ENCODE assay signal across 3 cellular contexts in the genomic region with DNA sequence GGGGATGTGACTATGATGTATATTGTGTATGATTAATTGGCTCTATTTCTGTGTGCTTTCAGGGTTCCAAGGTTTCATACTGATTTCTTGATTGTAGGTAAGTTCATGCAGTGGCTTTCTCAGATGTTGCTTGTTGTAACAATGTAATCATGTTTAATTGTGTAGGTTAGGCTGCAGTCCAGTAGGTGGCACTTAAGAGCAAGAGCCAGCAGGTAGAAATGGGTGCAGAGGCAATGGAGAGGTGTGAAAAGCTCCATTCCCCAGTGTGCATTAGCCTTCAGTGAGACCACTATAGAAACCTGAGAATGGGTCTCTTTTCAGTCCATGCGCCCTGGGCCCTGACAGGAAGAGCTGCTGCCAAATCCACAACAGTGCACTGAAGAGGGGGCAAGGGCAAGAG.
A peak's percentile ranks its signal among the peaks of the same experiment; 100 is the strongest.
TF ChIP-seq lines count a peak whose summit lies in the region.

No MANE protein-coding gene starts in this region.

TF ChIP-seq in SK-N-SH, 30 proteins besides CTCF, POLR2A, EP300 and RAD21:
- peak; percentile 14; the same call in 1 of the 2 replicates for TF ChIP-seq SMC3 (IDR thresholded peaks at IDR 0.05; ENCODE audit: low read depth, low read length)
- TF ChIP-seq, protein P1, sequence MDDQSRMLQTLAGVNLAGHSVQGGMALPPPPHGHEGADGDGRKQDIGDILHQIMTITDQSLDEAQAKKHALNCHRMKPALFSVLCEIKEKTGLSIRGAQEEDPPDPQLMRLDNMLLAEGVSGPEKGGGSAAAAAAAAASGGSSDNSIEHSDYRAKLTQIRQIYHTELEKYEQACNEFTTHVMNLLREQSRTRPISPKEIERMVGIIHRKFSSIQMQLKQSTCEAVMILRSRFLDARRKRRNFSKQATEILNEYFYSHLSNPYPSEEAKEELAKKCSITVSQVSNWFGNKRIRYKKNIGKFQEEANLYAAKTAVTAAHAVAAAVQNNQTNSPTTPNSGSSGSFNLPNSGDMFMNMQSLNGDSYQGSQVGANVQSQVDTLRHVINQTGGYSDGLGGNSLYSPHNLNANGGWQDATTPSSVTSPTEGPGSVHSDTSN (IDR thresholded peaks at IDR 0.05): no peak

TF ChIP-seq in SK-N-SH treated with all-trans-retinoic acid at 6 μM for 48 hours, 23 proteins besides CTCF, POLR2A, EP300 and RAD21 (continued from another document):
- TF ChIP-seq TCF4 (CRISPR knock-in tag; IDR thresholded peaks at IDR 0.05; ENCODE audit: borderline replicate concordance) (no peak), BACH2 (CRISPR knock-in tag; IDR thresholded peaks at IDR 0.05; ENCODE audit: borderline replicate concordance) (no peak)
- TF ChIP-seq, protein P2, sequence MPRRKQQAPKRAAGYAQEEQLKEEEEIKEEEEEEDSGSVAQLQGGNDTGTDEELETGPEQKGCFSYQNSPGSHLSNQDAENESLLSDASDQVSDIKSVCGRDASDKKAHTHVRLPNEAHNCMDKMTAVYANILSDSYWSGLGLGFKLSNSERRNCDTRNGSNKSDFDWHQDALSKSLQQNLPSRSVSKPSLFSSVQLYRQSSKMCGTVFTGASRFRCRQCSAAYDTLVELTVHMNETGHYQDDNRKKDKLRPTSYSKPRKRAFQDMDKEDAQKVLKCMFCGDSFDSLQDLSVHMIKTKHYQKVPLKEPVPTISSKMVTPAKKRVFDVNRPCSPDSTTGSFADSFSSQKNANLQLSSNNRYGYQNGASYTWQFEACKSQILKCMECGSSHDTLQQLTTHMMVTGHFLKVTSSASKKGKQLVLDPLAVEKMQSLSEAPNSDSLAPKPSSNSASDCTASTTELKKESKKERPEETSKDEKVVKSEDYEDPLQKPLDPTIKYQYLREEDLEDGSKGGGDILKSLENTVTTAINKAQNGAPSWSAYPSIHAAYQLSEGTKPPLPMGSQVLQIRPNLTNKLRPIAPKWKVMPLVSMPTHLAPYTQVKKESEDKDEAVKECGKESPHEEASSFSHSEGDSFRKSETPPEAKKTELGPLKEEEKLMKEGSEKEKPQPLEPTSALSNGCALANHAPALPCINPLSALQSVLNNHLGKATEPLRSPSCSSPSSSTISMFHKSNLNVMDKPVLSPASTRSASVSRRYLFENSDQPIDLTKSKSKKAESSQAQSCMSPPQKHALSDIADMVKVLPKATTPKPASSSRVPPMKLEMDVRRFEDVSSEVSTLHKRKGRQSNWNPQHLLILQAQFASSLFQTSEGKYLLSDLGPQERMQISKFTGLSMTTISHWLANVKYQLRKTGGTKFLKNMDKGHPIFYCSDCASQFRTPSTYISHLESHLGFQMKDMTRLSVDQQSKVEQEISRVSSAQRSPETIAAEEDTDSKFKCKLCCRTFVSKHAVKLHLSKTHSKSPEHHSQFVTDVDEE (CRISPR knock-in tag; IDR thresholded peaks at IDR 0.05): no peak
TF ChIP-seq in SK-N-SH treated with all-trans-retinoic acid at 6 μM for 48 hours: peak in this region for 0.

TF ChIP-seq in GM12878, 131 proteins besides CTCF, POLR2A, EP300 and RAD21:
- TF ChIP-seq, protein P1 (IDR thresholded peaks at IDR 0.05; ENCODE audit: insufficient replicate concordance, low read depth, low read length): no peak
- no peak for TF ChIP-seq POLR2AphosphoS5 (IDR thresholded peaks at IDR 0.05; ENCODE audit: low read length)
- TF ChIP-seq SUPT20H (IDR thresholded peaks at IDR 0.05; ENCODE audit: borderline replicate concordance, control insufficient read depth, low read depth, low read length): no peak
- no peak for TF ChIP-seq ZNF217 (IDR thresholded peaks at IDR 0.05)
- TF ChIP-seq, protein P3, sequence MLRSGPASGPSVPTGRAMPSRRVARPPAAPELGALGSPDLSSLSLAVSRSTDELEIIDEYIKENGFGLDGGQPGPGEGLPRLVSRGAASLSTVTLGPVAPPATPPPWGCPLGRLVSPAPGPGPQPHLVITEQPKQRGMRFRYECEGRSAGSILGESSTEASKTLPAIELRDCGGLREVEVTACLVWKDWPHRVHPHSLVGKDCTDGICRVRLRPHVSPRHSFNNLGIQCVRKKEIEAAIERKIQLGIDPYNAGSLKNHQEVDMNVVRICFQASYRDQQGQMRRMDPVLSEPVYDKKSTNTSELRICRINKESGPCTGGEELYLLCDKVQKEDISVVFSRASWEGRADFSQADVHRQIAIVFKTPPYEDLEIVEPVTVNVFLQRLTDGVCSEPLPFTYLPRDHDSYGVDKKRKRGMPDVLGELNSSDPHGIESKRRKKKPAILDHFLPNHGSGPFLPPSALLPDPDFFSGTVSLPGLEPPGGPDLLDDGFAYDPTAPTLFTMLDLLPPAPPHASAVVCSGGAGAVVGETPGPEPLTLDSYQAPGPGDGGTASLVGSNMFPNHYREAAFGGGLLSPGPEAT (IDR thresholded peaks at IDR 0.05; ENCODE audit: low read depth): no peak
- TF ChIP-seq ZNF622 (IDR thresholded peaks at IDR 0.05): no peak
- TF ChIP-seq, protein P4, sequence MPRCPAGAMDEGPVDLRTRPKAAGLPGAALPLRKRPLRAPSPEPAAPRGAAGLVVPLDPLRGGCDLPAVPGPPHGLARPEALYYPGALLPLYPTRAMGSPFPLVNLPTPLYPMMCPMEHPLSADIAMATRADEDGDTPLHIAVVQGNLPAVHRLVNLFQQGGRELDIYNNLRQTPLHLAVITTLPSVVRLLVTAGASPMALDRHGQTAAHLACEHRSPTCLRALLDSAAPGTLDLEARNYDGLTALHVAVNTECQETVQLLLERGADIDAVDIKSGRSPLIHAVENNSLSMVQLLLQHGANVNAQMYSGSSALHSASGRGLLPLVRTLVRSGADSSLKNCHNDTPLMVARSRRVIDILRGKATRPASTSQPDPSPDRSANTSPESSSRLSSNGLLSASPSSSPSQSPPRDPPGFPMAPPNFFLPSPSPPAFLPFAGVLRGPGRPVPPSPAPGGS (IDR thresholded peaks at IDR 0.05; ENCODE audit: borderline replicate concordance, insufficient read depth, low read depth, low read length, poor library complexity, severe bottlenecking): no peak
- no peak for TF ChIP-seq POU2F2 (IDR thresholded peaks at IDR 0.05; ENCODE audit: borderline replicate concordance, low read depth, low read length)
- no peak for TF ChIP-seq HDAC2 (IDR thresholded peaks at IDR 0.05)
- no peak for TF ChIP-seq KAT2A (conservative IDR thresholded peaks at IDR 0.05; ENCODE audit: control insufficient read depth, low read depth, low read length)
- TF ChIP-seq NRF1 (conservative IDR thresholded peaks at IDR 0.05; ENCODE audit: low read depth, low read length): no peak
- TF ChIP-seq, protein P5, sequence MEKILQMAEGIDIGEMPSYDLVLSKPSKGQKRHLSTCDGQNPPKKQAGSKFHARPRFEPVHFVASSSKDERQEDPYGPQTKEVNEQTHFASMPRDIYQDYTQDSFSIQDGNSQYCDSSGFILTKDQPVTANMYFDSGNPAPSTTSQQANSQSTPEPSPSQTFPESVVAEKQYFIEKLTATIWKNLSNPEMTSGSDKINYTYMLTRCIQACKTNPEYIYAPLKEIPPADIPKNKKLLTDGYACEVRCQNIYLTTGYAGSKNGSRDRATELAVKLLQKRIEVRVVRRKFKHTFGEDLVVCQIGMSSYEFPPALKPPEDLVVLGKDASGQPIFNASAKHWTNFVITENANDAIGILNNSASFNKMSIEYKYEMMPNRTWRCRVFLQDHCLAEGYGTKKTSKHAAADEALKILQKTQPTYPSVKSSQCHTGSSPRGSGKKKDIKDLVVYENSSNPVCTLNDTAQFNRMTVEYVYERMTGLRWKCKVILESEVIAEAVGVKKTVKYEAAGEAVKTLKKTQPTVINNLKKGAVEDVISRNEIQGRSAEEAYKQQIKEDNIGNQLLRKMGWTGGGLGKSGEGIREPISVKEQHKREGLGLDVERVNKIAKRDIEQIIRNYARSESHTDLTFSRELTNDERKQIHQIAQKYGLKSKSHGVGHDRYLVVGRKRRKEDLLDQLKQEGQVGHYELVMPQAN (conservative IDR thresholded peaks at IDR 0.05): no peak
- no peak for TF ChIP-seq SUZ12 (IDR thresholded peaks at IDR 0.05; ENCODE audit: unreplicated experiment)
- TF ChIP-seq, protein P6, sequence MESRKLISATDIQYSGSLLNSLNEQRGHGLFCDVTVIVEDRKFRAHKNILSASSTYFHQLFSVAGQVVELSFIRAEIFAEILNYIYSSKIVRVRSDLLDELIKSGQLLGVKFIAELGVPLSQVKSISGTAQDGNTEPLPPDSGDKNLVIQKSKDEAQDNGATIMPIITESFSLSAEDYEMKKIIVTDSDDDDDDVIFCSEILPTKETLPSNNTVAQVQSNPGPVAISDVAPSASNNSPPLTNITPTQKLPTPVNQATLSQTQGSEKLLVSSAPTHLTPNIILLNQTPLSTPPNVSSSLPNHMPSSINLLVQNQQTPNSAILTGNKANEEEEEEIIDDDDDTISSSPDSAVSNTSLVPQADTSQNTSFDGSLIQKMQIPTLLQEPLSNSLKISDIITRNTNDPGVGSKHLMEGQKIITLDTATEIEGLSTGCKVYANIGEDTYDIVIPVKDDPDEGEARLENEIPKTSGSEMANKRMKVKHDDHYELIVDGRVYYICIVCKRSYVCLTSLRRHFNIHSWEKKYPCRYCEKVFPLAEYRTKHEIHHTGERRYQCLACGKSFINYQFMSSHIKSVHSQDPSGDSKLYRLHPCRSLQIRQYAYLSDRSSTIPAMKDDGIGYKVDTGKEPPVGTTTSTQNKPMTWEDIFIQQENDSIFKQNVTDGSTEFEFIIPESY (IDR thresholded peaks at IDR 0.05): no peak
- no peak for TF ChIP-seq MXI1 (IDR thresholded peaks at IDR 0.05; ENCODE audit: low read depth, low read length)
- TF ChIP-seq MEF2A (IDR thresholded peaks at IDR 0.05; ENCODE audit: insufficient read depth, low read depth, low read length): no peak
- no peak for TF ChIP-seq RBBP5 (conservative IDR thresholded peaks at IDR 0.05)
- no peak for TF ChIP-seq HDGF (IDR thresholded peaks at IDR 0.05)
- TF ChIP-seq, protein P7, sequence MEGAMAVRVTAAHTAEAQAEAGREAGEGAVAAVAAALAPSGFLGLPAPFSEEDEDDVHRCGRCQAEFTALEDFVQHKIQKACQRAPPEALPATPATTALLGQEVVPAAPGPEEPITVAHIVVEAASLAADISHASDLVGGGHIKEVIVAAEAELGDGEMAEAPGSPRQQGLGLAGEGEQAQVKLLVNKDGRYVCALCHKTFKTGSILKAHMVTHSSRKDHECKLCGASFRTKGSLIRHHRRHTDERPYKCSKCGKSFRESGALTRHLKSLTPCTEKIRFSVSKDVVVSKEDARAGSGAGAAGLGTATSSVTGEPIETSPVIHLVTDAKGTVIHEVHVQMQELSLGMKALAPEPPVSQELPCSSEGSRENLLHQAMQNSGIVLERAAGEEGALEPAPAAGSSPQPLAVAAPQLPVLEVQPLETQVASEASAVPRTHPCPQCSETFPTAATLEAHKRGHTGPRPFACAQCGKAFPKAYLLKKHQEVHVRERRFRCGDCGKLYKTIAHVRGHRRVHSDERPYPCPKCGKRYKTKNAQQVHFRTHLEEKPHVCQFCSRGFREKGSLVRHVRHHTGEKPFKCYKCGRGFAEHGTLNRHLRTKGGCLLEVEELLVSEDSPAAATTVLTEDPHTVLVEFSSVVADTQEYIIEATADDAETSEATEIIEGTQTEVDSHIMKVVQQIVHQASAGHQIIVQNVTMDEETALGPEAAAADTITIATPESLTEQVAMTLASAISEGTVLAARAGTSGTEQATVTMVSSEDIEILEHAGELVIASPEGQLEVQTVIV (IDR thresholded peaks at IDR 0.05; ENCODE audit: borderline replicate concordance, partially characterized antibody): no peak
